9 cellular contexts compared by ENCODE assay signal in genomic region chr13:109869312-109870237, GRCh38.
DNase-seq lines count a peak whose midpoint lies in the region; ATAC-seq, FAIRE-seq and TF ChIP-seq lines count a peak whose summit lies in the region.
"Had no signal": no experiment of that assay in that cellular context is flagged by ENCODE, and none has a peak within 500 bp of the region (broad histone marks: within the 10 kb centered on the region; RNA-seq: fewer than 3 reads in every experiment).

No MANE protein-coding gene starts in this region.

- H3K9ac ChIP-seq in kidney (ENCODE audit: low read length in 2 of 2) = peak overlapping the region; percentile 31 to 52
- no peak overlapping the region for H3K9ac ChIP-seq in MM.1S (ENCODE audit: low read length)

- H3K4me3 ChIP-seq in astrocyte of the cerebellum (ENCODE audit: low read depth, low read length) (peak overlapping the region; percentile 24), kidney (ENCODE audit: low read length in 2 of 2) (peak overlapping the region; percentile 56 to 57), MM.1S (ENCODE audit: low read length) (no peak overlapping the region)

- H2AFZ ChIP-seq in MM.1S (ENCODE audit: low read length) = no peak overlapping the region

- peaks cover 0 to 12% of the 10 kb centered on the region in 2 donors for H3K4me1 ChIP-seq in kidney (ENCODE audit: control insufficient read depth in 1 of 2, insufficient read depth in 1 of 2, low read depth in 1 of 2, low read length in 2 of 2)
- no peaks in the 10 kb centered on the region for H3K4me1 ChIP-seq in MM.1S (ENCODE audit: low read length)

- H4K20me1 ChIP-seq in MM.1S (ENCODE audit: insufficient read depth, low read length) = no peaks in the 10 kb centered on the region

- no peaks in the 10 kb centered on the region for H3K9me3 ChIP-seq in kidney (ENCODE audit: control insufficient read depth in 1 of 2, low read length in 2 of 2)
- no peaks in the 10 kb centered on the region for H3K9me3 ChIP-seq in MM.1S (replicated peaks; ENCODE audit: insufficient read depth, low read length)

- H3K9me2 ChIP-seq in MM.1S (replicated peaks; ENCODE audit: insufficient read depth, low read length) = no peaks in the 10 kb centered on the region

- TF ChIP-seq CTCF in astrocyte of the cerebellum (IDR thresholded peaks at IDR 0.05; ENCODE audit: low read depth, low read length, missing control alignments) = peak; percentile 9
- TF ChIP-seq CTCF in kidney (IDR thresholded peaks at IDR 0.05; ENCODE audit: borderline replicate concordance, extremely low read depth, insufficient read depth) = peak; percentile 38
- no peak for TF ChIP-seq CTCF in MM.1S (IDR thresholded peaks at IDR 0.05; ENCODE audit: low read length)

- in situ Hi-C loops in astrocyte of the cerebellum (cut with HindIII; ENCODE audit: low sequenced_read_pairs) = no loop called here

- no peak overlapping the region for H3K4me2 ChIP-seq in MM.1S (ENCODE audit: low read depth, low read length)

- H3K27ac ChIP-seq in kidney (ENCODE audit: low read depth in 2 of 2, low read length in 2 of 2) = peak overlapping the region in 1 of 2 donors; percentile 61
- H3K27ac ChIP-seq in MM.1S (ENCODE audit: low read length) = no peak overlapping the region

- intact Hi-C loops in kidney (cut with DNase I) = no loop called here

- FAIRE-seq in kidney (lab: Jason Lieb, UNC) = no peak

- no peaks in the 10 kb centered on the region for H3K36me3 ChIP-seq in kidney (ENCODE audit: control insufficient read depth in 1 of 2, insufficient read depth in 2 of 2, low read length in 2 of 2)
- no peaks in the 10 kb centered on the region for H3K36me3 ChIP-seq in MM.1S (replicated peaks; ENCODE audit: insufficient read depth, low read length)

- H3F3A ChIP-seq in MM.1S (ENCODE audit: insufficient read depth, low read length) = no peaks in the 10 kb centered on the region

- TF ChIP-seq POLR2A in GM18505 (IDR thresholded peaks at IDR 0.05; ENCODE audit: borderline replicate concordance, extremely low read depth, insufficient read depth, insufficient read length) = no peak

- DNase-seq in activated CD8-positive, alpha-beta memory T cell treated with anti-CD3 and anti-CD28 coated beads, Interleukin-2, amount 50 U/mL, for 48 hours = peak; percentile 59
- DNase-seq in activated CD8-positive, alpha-beta memory T cell treated with anti-CD3 and anti-CD28 coated beads for 24 hours = no peak
- DNase-seq in NCI-H460 (ENCODE audit: extremely low read depth, low read depth) (peak; percentile 19), astrocyte of the cerebellum (ENCODE audit: low read depth) (no peak), kidney (peak; percentile 93), MM.1S (no peak)
- DNase-seq in stimulated activated CD8-positive, alpha-beta memory T cell treated with anti-CD3 and anti-CD28 coated beads, Interleukin-12 subunit alpha, Interleukin-12 subunit beta, amount 100 ng/mL, for 1 hour (ENCODE audit: low read depth) = peak; percentile 1
- DNase-seq: activated B cell treated with CpG ODN at 0.5 μM for 24 hours had no signal

- no peak for ATAC-seq in GM18505 (IDR thresholded peaks at IDR 0.05; ENCODE audit: unreplicated experiment)

- H3K27me3 ChIP-seq in MM.1S (replicated peaks; ENCODE audit: insufficient read depth, low read length) = no peaks in the 10 kb centered on the region

- H3K79me2 ChIP-seq in MM.1S (ENCODE audit: low read length) = no peaks in the 10 kb centered on the region

Comparison
In these comparisons a context has a peak if more than half of its experiments do, and no peak if none do; other contexts are left out.
1. DNase-seq: peak in activated CD8-positive, alpha-beta memory T cell treated with anti-CD3 and anti-CD28 coated beads, Interleukin-2, amount 50 U/mL, for 48 hours (single experiment), NCI-H460 (single experiment), kidney (single experiment) and stimulated activated CD8-positive, alpha-beta memory T cell treated with anti-CD3 and anti-CD28 coated beads, Interleukin-12 subunit alpha, Interleukin-12 subunit beta, amount 100 ng/mL, for 1 hour (single experiment); none in activated CD8-positive, alpha-beta memory T cell treated with anti-CD3 and anti-CD28 coated beads for 24 hours (single experiment), astrocyte of the cerebellum (single experiment) and MM.1S (single experiment).